20 cellular contexts compared by ENCODE assay signal in genomic region chr20:24657878-24658620, GRCh38.
DNase-seq lines count a peak whose midpoint lies in the region; ATAC-seq, FAIRE-seq and TF ChIP-seq lines count a peak whose summit lies in the region.
"Had no signal": no experiment of that assay in that cellular context is flagged by ENCODE, and none has a peak within 500 bp of the region (broad histone marks: within the 10 kb centered on the region; RNA-seq: fewer than 3 reads in every experiment).

No MANE protein-coding gene starts in this region.

- POLR2A ChIA-PET in HepG2 (lab: Yijun Ruan, JAX): no interaction called here

- no peaks in the 10 kb centered on the region for H3K9me3 ChIP-seq in HepG2 (ENCODE audit: low read length)
- H3K9me3 ChIP-seq in right lobe of liver: no peaks in the 10 kb centered on the region
- no peaks in the 10 kb centered on the region for H3K9me3 ChIP-seq in neuronal stem cell (replicated peaks in 1 of 2; ENCODE audit: control insufficient read depth in 2 of 2, insufficient read depth in 1 of 2, low read depth in 1 of 2, low read length in 2 of 2)
- H3K9me3 ChIP-seq in stomach: no peaks in the 10 kb centered on the region
- H3K9me3 ChIP-seq: BE2C had no signal

- no peak overlapping the region for H2BK5ac ChIP-seq in neuronal stem cell (ENCODE audit: low read length)

- no peak for TF ChIP-seq RAD21 in HepG2 (CRISPR knock-in tag; IDR thresholded peaks at IDR 0.05)

- no peak overlapping the region for H2BK15ac ChIP-seq in neuronal stem cell (ENCODE audit: low read length)

- no peak for FAIRE-seq in HepG2 (lab: Jason Lieb, UNC)
- FAIRE-seq: GM19239, RCC 7860 had no signal

- TF ChIP-seq CTCF in HepG2 (CRISPR knock-in tag; IDR thresholded peaks at IDR 0.05) (no peak), right lobe of liver (IDR thresholded peaks at IDR 0.05) (no peak), stomach (IDR thresholded peaks at IDR 0.05) (no peak)

- TF ChIP-seq EP300 in HepG2 (IDR thresholded peaks at IDR 0.05; ENCODE audit: low read depth in 2 of 2, low read length in 2 of 2) (no peak), HepG2 (CRISPR knock-in tag; IDR thresholded peaks at IDR 0.05; ENCODE audit: borderline replicate concordance) (no peak), stomach (IDR thresholded peaks at IDR 0.05) (no peak)

- no peak overlapping the region for H3K4ac ChIP-seq in neuronal stem cell (ENCODE audit: low read length)

- H3K27me3 ChIP-seq in HepG2 (ENCODE audit: control insufficient read depth in 1 of 2, insufficient read depth in 2 of 2, low read length in 2 of 2) (peaks cover 16 to 57% of the 10 kb centered on the region in 2 experiments; a peak in 3 of 5 replicates), right lobe of liver (no peaks in the 10 kb centered on the region), neuronal stem cell (ENCODE audit: control insufficient read depth in 3 of 3, insufficient read depth in 3 of 3, low read depth in 1 of 3, low read length in 3 of 3) (no peaks in the 10 kb centered on the region), stomach (no peaks in the 10 kb centered on the region)
- H3K27me3 ChIP-seq: BE2C had no signal

- no peaks in the 10 kb centered on the region for H3K79me1 ChIP-seq in neuronal stem cell (ENCODE audit: low read depth, low read length)

- TF ChIP-seq POLR2A in HepG2 (IDR thresholded peaks at IDR 0.05; ENCODE audit: insufficient read depth in 1 of 2, low read depth in 2 of 2, low read length in 2 of 2) (no peak), right lobe of liver (IDR thresholded peaks at IDR 0.05) (no peak), stomach (IDR thresholded peaks at IDR 0.05) (no peak)

- CTCF ChIA-PET in HepG2 (lab: Yijun Ruan, JAX; ENCODE audit: low intra/inter-chr PET ratio, low total read pairs): no interaction called here

- no peak overlapping the region for H3K23ac ChIP-seq in neuronal stem cell (ENCODE audit: low read depth, low read length, poor library complexity)

- H2AFZ ChIP-seq in HepG2 (ENCODE audit: low read length) (no peak overlapping the region), neuronal stem cell (ENCODE audit: low read length) (no peak overlapping the region)

- no peak; the same call in 2 of the 3 replicates for ATAC-seq in HepG2
- no peak for ATAC-seq in right lobe of liver
- ATAC-seq in GM18517 (IDR thresholded peaks at IDR 0.05; ENCODE audit: unreplicated experiment): no peak

- BruUV-seq in HepG2 (replicated peaks; lab: Mats Ljungman, UMichigan): no TSS peak

- H3K9ac ChIP-seq in HepG2 (ENCODE audit: insufficient read depth, low read depth, low read length) (no peak overlapping the region), neuronal stem cell (ENCODE audit: low read depth, low read length, poor library complexity) (no peak overlapping the region)

- in situ Hi-C loops in HepG2 (cut with HindIII; ENCODE audit: extremely low pct_ligation_motif_present, low pct_unique_long_range_greater_than_20kb): no loop called here

- peak overlapping the region; percentile 29 for H3K18ac ChIP-seq in neuronal stem cell (ENCODE audit: low read length)

- H3K27ac ChIP-seq in HepG2 (ENCODE audit: extremely low read length, insufficient read depth, low read length) (no peak overlapping the region), right lobe of liver (no peak overlapping the region), neuronal stem cell (replicated peaks; ENCODE audit: low read length) (no peak overlapping the region), stomach (no peak overlapping the region)

- H3K79me2 ChIP-seq in HepG2 (ENCODE audit: insufficient read depth, low read length): no peaks in the 10 kb centered on the region

- H4K91ac ChIP-seq in neuronal stem cell (ENCODE audit: low read depth, low read length, poor library complexity): no peak overlapping the region

- H3K36me3 ChIP-seq in HepG2 (replicated peaks in 1 of 2; ENCODE audit: control insufficient read depth in 1 of 2, insufficient read depth in 2 of 2, low read length in 2 of 2) (no peaks in the 10 kb centered on the region), right lobe of liver (no peaks in the 10 kb centered on the region), neuronal stem cell (replicated peaks in 1 of 2; ENCODE audit: control insufficient read depth in 2 of 2, insufficient read depth in 2 of 2, low read length in 2 of 2) (no peaks in the 10 kb centered on the region), stomach (no peaks in the 10 kb centered on the region)
- H3K36me3 ChIP-seq: BE2C had no signal

- intact Hi-C loops in HepG2 (cut with micrococcal nuclease; ENCODE audit: unreplicated experiment) (no loop called here), right lobe of liver (cut with DNase I) (no loop called here), stomach (cut with DNase I; ENCODE audit: low total_unique reads) (no loop called here)

- WGBS in HepG2 (ENCODE audit: low lambda C conversion rate): 8% methylated on average over 23 of the region's 27 CpGs
- 73% methylated on average over 8 of the region's 27 CpGs for WGBS in right lobe of liver (ENCODE audit: insufficient coverage, low coverage, low lambda C conversion rate, missing lambda C conversion rate)
- WGBS in neuronal stem cell (ENCODE audit: extremely low coverage in 2 of 2, insufficient read length in 2 of 2, insufficient replicate concordance in 1 of 2), 2 donors: no CpG with 5 or more reads among the region's 27 CpGs
- 74 to 85% (median 82%) methylated on average over 21 to 27 of the region's 27 CpGs for WGBS in stomach, 5 donors

- H3K4me1 ChIP-seq in HepG2 (ENCODE audit: insufficient read depth, low read length) (no peaks in the 10 kb centered on the region), right lobe of liver (no peaks in the 10 kb centered on the region), neuronal stem cell (ENCODE audit: control insufficient read depth in 2 of 2, insufficient read depth in 1 of 2, low read depth in 1 of 2, low read length in 2 of 2) (peaks cover 0 to 4% of the 10 kb centered on the region in 2 donors), stomach (peaks cover 4 to 21% (median 11%) of the 10 kb centered on the region in 4 donors)

- no peaks in the 10 kb centered on the region for H4K20me1 ChIP-seq in HepG2 (ENCODE audit: insufficient read depth, low read length)

- no peak overlapping the region for H4K8ac ChIP-seq in neuronal stem cell (ENCODE audit: low read depth, low read length)

- H2BK120ac ChIP-seq in neuronal stem cell (ENCODE audit: low read depth, low read length): no peak overlapping the region

- H3K4me2 ChIP-seq in HepG2 (ENCODE audit: low read depth, low read length) (no peak overlapping the region), neuronal stem cell (ENCODE audit: insufficient read depth, low read length, poor library complexity, severe bottlenecking) (no peak overlapping the region)

- H3K4me3 ChIP-seq in HepG2 (replicated peaks in 1 of 3; ENCODE audit: insufficient read depth in 1 of 3, low read depth in 2 of 3, low read length in 3 of 3): no peak overlapping the region
- H3K4me3 ChIP-seq in right lobe of liver: no peak overlapping the region
- no peak overlapping the region for H3K4me3 ChIP-seq in neuronal stem cell (ENCODE audit: low read length in 2 of 2)
- no peak overlapping the region for H3K4me3 ChIP-seq in stomach

- H2AK5ac ChIP-seq in neuronal stem cell (ENCODE audit: low read depth, low read length): no peak overlapping the region

- no peak overlapping the region for H3K14ac ChIP-seq in neuronal stem cell (ENCODE audit: low read length)

- no peak overlapping the region for H2BK12ac ChIP-seq in neuronal stem cell (ENCODE audit: low read length)

- DNase-seq in HepG2 (ENCODE audit: low spot score): no peak
- no peak for DNase-seq in right lobe of liver
- peak; percentile 51 for DNase-seq in astrocyte of the hippocampus (ENCODE audit: low read depth, low spot score)
- no peak for DNase-seq in neuronal stem cell (ENCODE audit: low spot score)
- DNase-seq in stimulated activated CD4-positive, alpha-beta T cell treated with anti-CD3 and anti-CD28 coated beads, Interleukin-1b, Interleukin-23, amount 100 ng/mL, for 48 hours: no peak
- DNase-seq in stomach: no peak
- no peak for DNase-seq in T1000 (lab: John Stamatoyannopoulos, UW)
- DNase-seq: 8988T; BE2C; CD4-positive, alpha-beta memory T cell; DMS153; GF-D8; GOT3; KG1; NCI-H2171 treated with DMSO at 0.1 percent for 48 hours; NCI-H526 treated with DMSO at 0.1 percent for 48 hours; NK-92 treated with Interleukin-12 subunit alpha and Interleukin-12 subunit beta, amount 100 ng/mL, for 24 hours had no signal

TF ChIP-seq in HepG2, 621 proteins besides CTCF, POLR2A, EP300 and RAD21:
- TF ChIP-seq HNF4A (CRISPR knock-in tag; IDR thresholded peaks at IDR 0.05) (no peak), CREB1 (IDR thresholded peaks at IDR 0.05) (peak; percentile 48; the same call in 1 of the 2 replicates), CREB1 (CRISPR knock-in tag; IDR thresholded peaks at IDR 0.05) (no peak), CERS6 (CRISPR knock-in tag; IDR thresholded peaks at IDR 0.05) (no peak), ZNF576 (CRISPR knock-in tag; IDR thresholded peaks at IDR 0.05) (no peak), ZSCAN30 (CRISPR knock-in tag; IDR thresholded peaks at IDR 0.05) (no peak), ESRRA (CRISPR knock-in tag; IDR thresholded peaks at IDR 0.05; ENCODE audit: low read depth) (no peak), ZNF546 (CRISPR knock-in tag; conservative IDR thresholded peaks at IDR 0.05) (no peak), TCF12 (IDR thresholded peaks at IDR 0.05) (no peak), TCF12 (CRISPR knock-in tag; IDR thresholded peaks at IDR 0.05) (no peak)
